ENCODE assay signal across 1 cellular context in the genomic region with DNA sequence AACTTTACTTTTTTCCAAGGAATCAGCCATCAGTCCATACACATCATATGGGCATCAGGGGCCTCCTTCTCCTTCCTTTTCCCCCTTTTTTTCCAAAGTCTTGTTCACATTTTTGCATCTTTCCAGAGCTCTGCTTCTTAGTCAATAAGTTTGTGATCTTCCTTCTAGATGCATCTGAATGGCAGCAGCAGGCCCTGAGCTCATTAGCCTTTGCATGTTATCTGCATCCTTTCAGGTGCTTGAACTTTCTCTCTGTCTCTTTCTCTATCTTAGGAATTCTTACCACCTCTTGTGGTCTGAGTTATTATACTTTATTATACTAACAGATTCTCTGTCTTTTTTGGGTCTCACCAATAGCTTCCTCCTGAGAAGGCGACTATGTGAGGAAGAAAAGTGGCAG.
TF ChIP-seq lines count a peak whose summit lies in the region.

No MANE protein-coding gene starts in this region.

TF ChIP-seq in GM23338, 12 proteins besides CTCF, POLR2A, EP300 and RAD21 (continued from another document):
- TF ChIP-seq, protein P1, sequence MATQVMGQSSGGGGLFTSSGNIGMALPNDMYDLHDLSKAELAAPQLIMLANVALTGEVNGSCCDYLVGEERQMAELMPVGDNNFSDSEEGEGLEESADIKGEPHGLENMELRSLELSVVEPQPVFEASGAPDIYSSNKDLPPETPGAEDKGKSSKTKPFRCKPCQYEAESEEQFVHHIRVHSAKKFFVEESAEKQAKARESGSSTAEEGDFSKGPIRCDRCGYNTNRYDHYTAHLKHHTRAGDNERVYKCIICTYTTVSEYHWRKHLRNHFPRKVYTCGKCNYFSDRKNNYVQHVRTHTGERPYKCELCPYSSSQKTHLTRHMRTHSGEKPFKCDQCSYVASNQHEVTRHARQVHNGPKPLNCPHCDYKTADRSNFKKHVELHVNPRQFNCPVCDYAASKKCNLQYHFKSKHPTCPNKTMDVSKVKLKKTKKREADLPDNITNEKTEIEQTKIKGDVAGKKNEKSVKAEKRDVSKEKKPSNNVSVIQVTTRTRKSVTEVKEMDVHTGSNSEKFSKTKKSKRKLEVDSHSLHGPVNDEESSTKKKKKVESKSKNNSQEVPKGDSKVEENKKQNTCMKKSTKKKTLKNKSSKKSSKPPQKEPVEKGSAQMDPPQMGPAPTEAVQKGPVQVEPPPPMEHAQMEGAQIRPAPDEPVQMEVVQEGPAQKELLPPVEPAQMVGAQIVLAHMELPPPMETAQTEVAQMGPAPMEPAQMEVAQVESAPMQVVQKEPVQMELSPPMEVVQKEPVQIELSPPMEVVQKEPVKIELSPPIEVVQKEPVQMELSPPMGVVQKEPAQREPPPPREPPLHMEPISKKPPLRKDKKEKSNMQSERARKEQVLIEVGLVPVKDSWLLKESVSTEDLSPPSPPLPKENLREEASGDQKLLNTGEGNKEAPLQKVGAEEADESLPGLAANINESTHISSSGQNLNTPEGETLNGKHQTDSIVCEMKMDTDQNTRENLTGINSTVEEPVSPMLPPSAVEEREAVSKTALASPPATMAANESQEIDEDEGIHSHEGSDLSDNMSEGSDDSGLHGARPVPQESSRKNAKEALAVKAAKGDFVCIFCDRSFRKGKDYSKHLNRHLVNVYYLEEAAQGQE (IDR thresholded peaks at IDR 0.05; ENCODE audit: unreplicated experiment), result no peak
- TF ChIP-seq NANOG (IDR thresholded peaks at IDR 0.05; ENCODE audit: borderline replicate concordance) (no peak), ZNF114 (CRISPR knock-in tag; IDR thresholded peaks at IDR 0.05) (no peak), JUNB (IDR thresholded peaks at IDR 0.05; ENCODE audit: unreplicated experiment) (no peak), STAT1 (IDR thresholded peaks at IDR 0.05; ENCODE audit: unreplicated experiment) (no peak), EZH2phosphoT487 (IDR thresholded peaks at IDR 0.05; ENCODE audit: unreplicated experiment) (no peak), EZH2 (IDR thresholded peaks at IDR 0.05; ENCODE audit: low read depth, unreplicated experiment) (no peak)
